Comparison of ENCODE assay signal across 19 cellular contexts in genomic region chr10:69067189-69067588, GRCh38. TPM values are rescaled to one million over a fixed set of nuclear protein-coding genes. Genes with fewer than 3 reads are reported as not detected.
DNase-seq lines count a peak whose midpoint lies in the region; ATAC-seq, FAIRE-seq and TF ChIP-seq lines count a peak whose summit lies in the region.
"Had no signal": no experiment of that assay in that cellular context is flagged by ENCODE, and none has a peak within 500 bp of the region (broad histone marks: within the 10 kb centered on the region; RNA-seq: fewer than 3 reads in every experiment).

No MANE protein-coding gene starts in this region.

- H3K9me3 ChIP-seq in HepG2 (ENCODE audit: low read length) (no peaks in the 10 kb centered on the region), right lobe of liver (no peaks in the 10 kb centered on the region), neutrophil (no peaks in the 10 kb centered on the region)
- H3K9me3 ChIP-seq: HAP-1 had no signal

- no peak overlapping the region for H2AFZ ChIP-seq in HepG2 (ENCODE audit: low read length)

- TF ChIP-seq EP300 in HepG2 (IDR thresholded peaks at IDR 0.05; ENCODE audit: low read depth in 2 of 2, low read length in 2 of 2) (no peak), HepG2 (CRISPR knock-in tag; IDR thresholded peaks at IDR 0.05; ENCODE audit: borderline replicate concordance) (no peak)

- in situ Hi-C loops in HepG2 (cut with HindIII; ENCODE audit: extremely low pct_ligation_motif_present, low pct_unique_long_range_greater_than_20kb) = no loop called here

- no peaks in the 10 kb centered on the region for H4K20me1 ChIP-seq in HepG2 (ENCODE audit: insufficient read depth, low read length)

- no peaks in the 10 kb centered on the region for H3K36me3 ChIP-seq in HepG2 (replicated peaks in 1 of 2; ENCODE audit: control insufficient read depth in 1 of 2, insufficient read depth in 2 of 2, low read length in 2 of 2)
- H3K36me3 ChIP-seq in right lobe of liver = no peaks in the 10 kb centered on the region
- no peaks in the 10 kb centered on the region for H3K36me3 ChIP-seq in neutrophil
- H3K36me3 ChIP-seq: HAP-1 had no signal

- no peak overlapping the region for H3K27ac ChIP-seq in HepG2 (ENCODE audit: extremely low read length, insufficient read depth, low read length)
- H3K27ac ChIP-seq in right lobe of liver = no peak overlapping the region
- peak overlapping the region; percentile 97 for H3K27ac ChIP-seq in HL-60 (replicated peaks)
- peak overlapping the region; percentile 100 for H3K27ac ChIP-seq in neutrophil
- H3K27ac ChIP-seq: C4-2B had no signal

- CTCF ChIA-PET in HepG2 (lab: Yijun Ruan, JAX; ENCODE audit: low intra/inter-chr PET ratio, low total read pairs) = no interaction called here

- H3K27me3 ChIP-seq in HepG2 (ENCODE audit: control insufficient read depth in 1 of 2, insufficient read depth in 2 of 2, low read length in 2 of 2) (peaks cover 0 to 32% of the 10 kb centered on the region in 2 experiments; a peak in 2 of 5 replicates), right lobe of liver (no peaks in the 10 kb centered on the region), HL-60 (ENCODE audit: insufficient read depth, poor library complexity, severe bottlenecking) (no peaks in the 10 kb centered on the region), neutrophil (no peaks in the 10 kb centered on the region)

- no peak for FAIRE-seq in HepG2 (lab: Jason Lieb, UNC)
- FAIRE-seq: D721Med, GM12891, GM18507, H54 had no signal

- TF ChIP-seq CTCF in HepG2 (CRISPR knock-in tag; IDR thresholded peaks at IDR 0.05) = no peak
- TF ChIP-seq CTCF in right lobe of liver (IDR thresholded peaks at IDR 0.05) = no peak
- TF ChIP-seq CTCF in HL-60 (IDR thresholded peaks at IDR 0.05; ENCODE audit: insufficient read depth, low read length) = no peak
- no peak for TF ChIP-seq CTCF in neutrophil (IDR thresholded peaks at IDR 0.05)

- H3K79me2 ChIP-seq in HepG2 (ENCODE audit: insufficient read depth, low read length) = no peaks in the 10 kb centered on the region

- TF ChIP-seq RAD21 in HepG2 (CRISPR knock-in tag; IDR thresholded peaks at IDR 0.05) = no peak

- no peak overlapping the region for H3K9ac ChIP-seq in HepG2 (ENCODE audit: insufficient read depth, low read depth, low read length)

- H3K4me1 ChIP-seq in HepG2 (ENCODE audit: insufficient read depth, low read length) (peaks cover 35% of the 10 kb centered on the region), right lobe of liver (no peaks in the 10 kb centered on the region), neutrophil (ENCODE audit: control insufficient read depth in 1 of 2, insufficient read depth in 1 of 2, low read depth in 1 of 2, low read length in 1 of 2) (peaks cover 81 to 84% of the 10 kb centered on the region in 2 experiments)
- H3K4me1 ChIP-seq: HAP-1 had no signal

- POLR2A ChIA-PET in HepG2 (lab: Yijun Ruan, JAX) = no interaction called here

- H3K4me2 ChIP-seq in HepG2 (ENCODE audit: low read depth, low read length) = no peak overlapping the region

- ATAC-seq in HepG2 (no peak), right lobe of liver (no peak)

- TF ChIP-seq POLR2A in HepG2 (IDR thresholded peaks at IDR 0.05; ENCODE audit: insufficient read depth in 1 of 2, low read depth in 2 of 2, low read length in 2 of 2) (no peak), right lobe of liver (IDR thresholded peaks at IDR 0.05) (no peak)

- intact Hi-C loops in HepG2 (cut with micrococcal nuclease; ENCODE audit: unreplicated experiment) (no loop called here), right lobe of liver (cut with DNase I) (no loop called here)

- WGBS in HepG2 (ENCODE audit: low lambda C conversion rate) = 48% methylated on average over 3 of the region's 3 CpGs
- WGBS in right lobe of liver (ENCODE audit: insufficient coverage, low coverage, low lambda C conversion rate, missing lambda C conversion rate) = no CpG with 5 or more reads among the region's 3 CpGs

- BruUV-seq in HepG2 (replicated peaks; lab: Mats Ljungman, UMichigan) = no TSS peak

- DNase-seq in HepG2 (ENCODE audit: low spot score) (no peak), right lobe of liver (no peak), HL-60 (ENCODE audit: low read depth in 1 of 2, low spot score in 1 of 2) (no peak), NOMO-1 (lab: John Stamatoyannopoulos, UW; ENCODE audit: unreplicated experiment in 2 of 2) (no peak), DMS53 (lab: John Stamatoyannopoulos, UW) (no peak)
- DNase-seq: CD4-positive, alpha-beta T cell; CD8-positive, alpha-beta memory T cell; DMS 273 treated with DMSO at 0.1 percent for 48 hours; DMS79 treated with DMSO at 0.1 percent for 48 hours; GF-D8; GOT3; HFFc6 had no signal

- no peak overlapping the region for H3K4me3 ChIP-seq in HepG2 (replicated peaks in 1 of 3; ENCODE audit: insufficient read depth in 1 of 3, low read depth in 2 of 3, low read length in 3 of 3)
- H3K4me3 ChIP-seq in right lobe of liver = no peak overlapping the region
- H3K4me3 ChIP-seq in HL-60 (replicated peaks; ENCODE audit: insufficient read depth, low read length) = no peak overlapping the region
- H3K4me3 ChIP-seq in neutrophil (ENCODE audit: low read depth in 1 of 2, low read length in 1 of 2) = no peak overlapping the region
- H3K4me3 ChIP-seq: HAP-1 had no signal

TF ChIP-seq in HepG2, 621 proteins besides CTCF, POLR2A, EP300 and RAD21:
- TF ChIP-seq ZNF709 (CRISPR knock-in tag; IDR thresholded peaks at IDR 0.05) (no peak), ZKSCAN1 (IDR thresholded peaks at IDR 0.05; ENCODE audit: low read length) (peak; percentile 68; the same call in 1 of the 2 replicates)

RNA-seq across cellular contexts. Expression of gene SRGN, which starts 20.7 kb away (rescaled TPM):
- total RNA-seq in HepG2 (2016; rRNA removed; fragmentation: Illumina TruSeq; extraction: Trizol) (0.09 TPM in 1 of 2 replicates, not detected in the other), right lobe of liver (10 to 100 TPM; 20.0 to 95.1 (median 31.9) TPM)
- total RNA-seq in HepG2 (2016; cell fraction: cytosol; rRNA removed; fragmentation: Illumina TruSeq; extraction: Trizol; ENCODE audit: low read depth) = not detected in 2 replicates
- total RNA-seq in HepG2 (2016; cell fraction: insoluble cytoplasmic fraction; rRNA removed; fragmentation: Illumina TruSeq; extraction: Trizol) = not detected in 2 replicates
- not detected in 2 replicates for total RNA-seq in HepG2 (2016; cell fraction: membrane; rRNA removed; fragmentation: Illumina TruSeq; extraction: Trizol)
- not detected in 2 replicates for total RNA-seq in HepG2 (2016; cell fraction: nucleus; rRNA removed; fragmentation: Illumina TruSeq; extraction: Trizol)
- not detected in 2 replicates for polyA plus RNA-seq in HepG2 (2011; rRNA removed)
- polyA plus RNA-seq in HepG2 (2011; cell fraction: cytosol; rRNA removed) = 0.12 and 0.15 TPM in 2 replicates
- 0.14 TPM in 1 of 2 replicates, not detected in the other for polyA plus RNA-seq in HepG2 (2011; cell fraction: nucleus; rRNA removed)
- 0.21 TPM in 1 of 2 replicates, not detected in the other for polyA plus RNA-seq in HepG2 (2012)
- polyA plus RNA-seq in HepG2 (2016; cell fraction: cytosol; fragmentation: Illumina TruSeq; extraction: Trizol; ENCODE audit: low read depth) = not detected in 2 replicates
- not detected in 2 replicates for polyA plus RNA-seq in HepG2 (2016; cell fraction: insoluble cytoplasmic fraction; fragmentation: Illumina TruSeq; extraction: Trizol; ENCODE audit: low read depth)
- not detected in 2 replicates for polyA plus RNA-seq in HepG2 (2016; cell fraction: membrane; fragmentation: Illumina TruSeq; extraction: Trizol; ENCODE audit: low read depth)
- polyA plus RNA-seq in HepG2 (2016; cell fraction: nucleus; fragmentation: Illumina TruSeq; extraction: Trizol; ENCODE audit: insufficient read depth, low read depth) = not detected in 2 replicates
- polyA minus RNA-seq in HepG2 (2011; rRNA and poly(A)+ RNA removed; ENCODE audit: low replicate concordance) = 0.16 and 2.3 TPM in 2 replicates
- polyA minus RNA-seq in HepG2 (2011; cell fraction: cytosol; rRNA and poly(A)+ RNA removed) = not detected in 2 replicates
- polyA minus RNA-seq in HepG2 (2011; cell fraction: nucleus; rRNA and poly(A)+ RNA removed) = not detected in 2 replicates

RNA-seq across cellular contexts. Expression of gene VPS26A, which starts 56.8 kb away (rescaled TPM):
- 32.6 and 56.7 TPM in 2 replicates for total RNA-seq in HepG2 (2016; rRNA removed; fragmentation: Illumina TruSeq; extraction: Trizol)
- total RNA-seq in HepG2 (2016; cell fraction: cytosol; rRNA removed; fragmentation: Illumina TruSeq; extraction: Trizol; ENCODE audit: low read depth) = 7.0 and 10.6 TPM in 2 replicates
- 32.1 and 59.4 TPM in 2 replicates for total RNA-seq in HepG2 (2016; cell fraction: insoluble cytoplasmic fraction; rRNA removed; fragmentation: Illumina TruSeq; extraction: Trizol)
- total RNA-seq in HepG2 (2016; cell fraction: membrane; rRNA removed; fragmentation: Illumina TruSeq; extraction: Trizol) = 16.9 and 19.8 TPM in 2 replicates
- total RNA-seq in HepG2 (2016; cell fraction: nucleus; rRNA removed; fragmentation: Illumina TruSeq; extraction: Trizol) = 20.7 TPM in 2 replicates
- 10.3 and 12.9 TPM in 2 replicates for polyA plus RNA-seq in HepG2 (2011; rRNA removed)
- polyA plus RNA-seq in HepG2 (2011; cell fraction: cytosol; rRNA removed) = 4.2 and 7.4 TPM in 2 replicates
- polyA plus RNA-seq in HepG2 (2011; cell fraction: nucleus; rRNA removed) = 1.7 and 3.0 TPM in 2 replicates
- polyA plus RNA-seq in HepG2 (2012) = 22.7 and 30.3 TPM in 2 replicates
- polyA plus RNA-seq in HepG2 (2016; cell fraction: cytosol; fragmentation: Illumina TruSeq; extraction: Trizol; ENCODE audit: low read depth) = 5.3 and 6.4 TPM in 2 replicates
- 95.5 and 103 TPM in 2 replicates for polyA plus RNA-seq in HepG2 (2016; cell fraction: insoluble cytoplasmic fraction; fragmentation: Illumina TruSeq; extraction: Trizol; ENCODE audit: low read depth)
- polyA plus RNA-seq in HepG2 (2016; cell fraction: membrane; fragmentation: Illumina TruSeq; extraction: Trizol; ENCODE audit: low read depth) = 14.3 and 15.6 TPM in 2 replicates
- polyA plus RNA-seq in HepG2 (2016; cell fraction: nucleus; fragmentation: Illumina TruSeq; extraction: Trizol; ENCODE audit: insufficient read depth, low read depth) = 36.5 and 37.9 TPM in 2 replicates
- 1.3 and 3.5 TPM in 2 replicates for polyA minus RNA-seq in HepG2 (2011; rRNA and poly(A)+ RNA removed; ENCODE audit: low replicate concordance)
- polyA minus RNA-seq in HepG2 (2011; cell fraction: cytosol; rRNA and poly(A)+ RNA removed) = 10.0 and 10.2 TPM in 2 replicates
- polyA minus RNA-seq in HepG2 (2011; cell fraction: nucleus; rRNA and poly(A)+ RNA removed) = 5.5 and 9.2 TPM in 2 replicates
- total RNA-seq in right lobe of liver = 10 to 100 TPM; 13.3 to 24.7 (median 19.3) TPM

Comparison
In these comparisons a context has a peak if more than half of its experiments do, and no peak if none do; other contexts are left out.
1. RNA of gene SRGN, which starts 20.7 kb away (total RNA-seq): 20.0 to 95.1 TPM in right lobe of liver; 0.09 TPM in HepG2; every median in the first group is over 10 times any median in the second.
2. H3K27ac ChIP-seq: peak in HL-60 (single experiment) and neutrophil (single experiment); none in HepG2 (single experiment) and right lobe of liver (0 of 3).